Comparison of ENCODE assay signal across 13 cellular contexts in the genomic region with DNA sequence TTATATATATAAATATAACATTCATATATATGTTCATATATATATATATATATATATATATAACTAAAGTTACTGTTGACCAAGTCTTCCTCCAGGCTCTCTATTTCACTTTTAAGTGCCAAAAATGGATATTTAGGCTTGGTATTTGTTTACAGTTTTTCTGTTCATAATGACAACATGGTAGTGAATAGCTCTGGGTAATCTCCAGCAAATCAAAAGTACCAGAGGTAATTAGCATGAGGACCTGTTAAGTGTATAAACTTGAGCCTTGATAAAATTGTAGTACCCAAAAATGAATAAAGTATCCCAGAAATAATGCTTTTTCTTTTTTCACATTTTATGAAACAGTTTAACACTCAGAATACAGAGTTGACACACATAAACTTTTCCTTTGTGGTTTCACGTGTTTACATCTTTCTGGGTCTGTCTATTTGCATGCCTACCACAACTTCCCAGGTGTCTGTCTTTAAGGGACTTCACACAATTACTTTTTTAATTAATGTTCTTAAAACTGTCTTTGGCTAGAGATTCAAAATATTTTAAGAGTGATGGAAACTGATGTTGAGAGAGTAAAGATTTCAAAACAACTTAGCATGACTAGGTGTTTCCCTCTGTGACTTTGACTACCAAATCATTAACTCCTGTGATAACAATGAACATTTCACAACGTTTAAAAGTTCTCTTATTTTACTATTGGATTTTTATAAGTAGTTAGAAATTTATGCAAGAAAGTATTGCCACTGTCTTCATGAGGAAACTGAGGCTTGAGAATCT. TPM values are rescaled to one million over a fixed set of nuclear protein-coding genes. Genes with fewer than 3 reads are reported as not detected.
DNase-seq lines count a peak whose midpoint lies in the region; ATAC-seq and TF ChIP-seq lines count a peak whose summit lies in the region.
"Had no signal": no experiment of that assay in that cellular context is flagged by ENCODE, and none has a peak within 500 bp of the region (broad histone marks: within the 10 kb centered on the region; RNA-seq: fewer than 3 reads in every experiment).

No MANE protein-coding gene starts in this region.

- no peaks in the 10 kb centered on the region for H3K27me3 ChIP-seq in CD8-positive, alpha-beta T cell (ENCODE audit: insufficient read depth, low read length)
- H3K27me3 ChIP-seq: heart left ventricle had no signal

- no peak overlapping the region for H3K27ac ChIP-seq in CD8-positive, alpha-beta T cell (ENCODE audit: low read depth, low read length)
- H3K27ac ChIP-seq: heart left ventricle, WERI-Rb-1 had no signal

- H3K4me3 ChIP-seq in CD8-positive, alpha-beta T cell (ENCODE audit: low read depth, low read length) = no peak overlapping the region
- H3K4me3 ChIP-seq: heart left ventricle had no signal

- peak overlapping the region; percentile 72 for H3K27ac Mint-ChIP-seq in CD8-positive, alpha-beta T cell
- H3K27ac Mint-ChIP-seq in activated T-helper 17 cell treated with anti-CD3 and anti-CD28 coated beads, Interleukin-2, amount 50 U/mL, for 72 hours = peak overlapping the region; percentile 80
- H3K27ac Mint-ChIP-seq in naive B cell = peak overlapping the region; percentile 67 to 89 (median 73)

- ATAC-seq in CD8-positive, alpha-beta T cell = peak; percentile 54
- ATAC-seq in GM19324 (IDR thresholded peaks at IDR 0.05; ENCODE audit: low FRiP score, unreplicated experiment) = peak; percentile 66
- ATAC-seq in activated T-helper 17 cell treated with anti-CD3 and anti-CD28 coated beads, Interleukin-2, amount 50 U/mL, for 72 hours (replicated peaks) = peak; percentile 71
- ATAC-seq in naive B cell (ENCODE audit: low read depth in 2 of 2) = peak; percentile 90 to 91
- ATAC-seq in GM21390 (IDR thresholded peaks at IDR 0.05; ENCODE audit: unreplicated experiment) = no peak
- ATAC-seq: heart left ventricle had no signal

- CTCF ChIA-PET in CD8-positive, alpha-beta T cell (lab: Charles Lee) = no interaction called here

- peaks cover 32% of the 10 kb centered on the region for H3K36me3 Mint-ChIP-seq in CD8-positive, alpha-beta T cell
- peaks cover 41% of the 10 kb centered on the region for H3K36me3 Mint-ChIP-seq in activated T-helper 17 cell treated with anti-CD3 and anti-CD28 coated beads, Interleukin-2, amount 50 U/mL, for 72 hours (ENCODE audit: low read depth)
- H3K36me3 Mint-ChIP-seq in naive B cell = peaks cover 7 to 10% of the 10 kb centered on the region in 2 donors

- H3K4me3 Mint-ChIP-seq in CD8-positive, alpha-beta T cell = peak overlapping the region; percentile 8
- peak overlapping the region; percentile 39 for H3K4me3 Mint-ChIP-seq in activated T-helper 17 cell treated with anti-CD3 and anti-CD28 coated beads, Interleukin-2, amount 50 U/mL, for 72 hours
- peak overlapping the region; percentile 16 to 78 (median 52) for H3K4me3 Mint-ChIP-seq in naive B cell

- no peaks in the 10 kb centered on the region for H3K9me3 ChIP-seq in CD8-positive, alpha-beta T cell (ENCODE audit: low read length)
- H3K9me3 ChIP-seq: Caco-2, heart left ventricle had no signal

- TF ChIP-seq CTCF in CD8-positive, alpha-beta T cell (IDR thresholded peaks at IDR 0.05) = no peak

- H3K36me3 ChIP-seq in CD8-positive, alpha-beta T cell (ENCODE audit: insufficient read depth, low read length) = peaks cover 4% of the 10 kb centered on the region

- H3K27me3 Mint-ChIP-seq in CD8-positive, alpha-beta T cell (ENCODE audit: low read depth) = no peaks in the 10 kb centered on the region
- H3K27me3 Mint-ChIP-seq in activated T-helper 17 cell treated with anti-CD3 and anti-CD28 coated beads, Interleukin-2, amount 50 U/mL, for 72 hours = no peaks in the 10 kb centered on the region
- H3K27me3 Mint-ChIP-seq in naive B cell = no peaks in the 10 kb centered on the region

- H3K4me1 ChIP-seq in CD8-positive, alpha-beta T cell (ENCODE audit: insufficient read depth, low read length) = peaks cover 14% of the 10 kb centered on the region
- H3K4me1 ChIP-seq: Caco-2, heart left ventricle had no signal

- POLR2A ChIA-PET in CD8-positive, alpha-beta T cell (lab: Charles Lee) = no interaction called here

- no peak for DNase-seq in CD8-positive, alpha-beta T cell
- DNase-seq in naive B cell (peak; percentile 31), NCI-H82 (lab: John Stamatoyannopoulos, UW) (no peak), HuH-7 (ENCODE audit: low spot score) (no peak), NCI-H2227 treated with DMSO at 0.1 percent for 48 hours (lab: John Stamatoyannopoulos, UW) (no peak)
- DNase-seq: Caco-2; effector CD4-positive, alpha-beta T cell; heart left ventricle; NCI-H446 treated with DMSO at 0.1 percent for 48 hours; WERI-Rb-1 had no signal

- intact Hi-C loops in CD8-positive, alpha-beta T cell (cut with DNase I, micrococcal nuclease) = no loop called here

- H3K4me1 Mint-ChIP-seq in CD8-positive, alpha-beta T cell (ENCODE audit: low read depth) = peaks cover 44% of the 10 kb centered on the region
- peaks cover 15% of the 10 kb centered on the region for H3K4me1 Mint-ChIP-seq in activated T-helper 17 cell treated with anti-CD3 and anti-CD28 coated beads, Interleukin-2, amount 50 U/mL, for 72 hours
- peaks cover 36 to 66% (median 59%) of the 10 kb centered on the region in 3 donors for H3K4me1 Mint-ChIP-seq in naive B cell

- H3K9me3 Mint-ChIP-seq in CD8-positive, alpha-beta T cell = no peaks in the 10 kb centered on the region
- no peaks in the 10 kb centered on the region for H3K9me3 Mint-ChIP-seq in activated T-helper 17 cell treated with anti-CD3 and anti-CD28 coated beads, Interleukin-2, amount 50 U/mL, for 72 hours
- no peaks in the 10 kb centered on the region for H3K9me3 Mint-ChIP-seq in naive B cell

RNA-seq across cellular contexts. Expression of a gene that starts 47.9 kb away (rescaled TPM):
- total RNA-seq in CD8-positive, alpha-beta T cell = 10 to 100 TPM; 27.1 to 27.6 TPM
- total RNA-seq in activated T-helper 17 cell treated with anti-CD3 and anti-CD28 coated beads, Interleukin-2, amount 50 U/mL, for 72 hours = 10 to 100 TPM; 35.7 to 55.5 TPM
- 10 to 100 TPM; 54.6 to 90.2 (median 71.8) TPM for polyA plus RNA-seq in naive B cell (ENCODE audit: low read depth in 6 of 6)
